In genomic region chr3:170623524-170623923, GRCh38 we compare ENCODE assay signal across 13 cellular contexts. TPM values are rescaled to one million over a fixed set of nuclear protein-coding genes. Genes with fewer than 3 reads are reported as not detected.
DNase-seq lines count a peak whose midpoint lies in the region; ATAC-seq and TF ChIP-seq lines count a peak whose summit lies in the region.
"Had no signal": no experiment of that assay in that cellular context is flagged by ENCODE, and none has a peak within 500 bp of the region (broad histone marks: within the 10 kb centered on the region; RNA-seq: fewer than 3 reads in every experiment).

No MANE protein-coding gene starts in this region.

- intact Hi-C loops in Right ventricle myocardium superior (cut with DNase I) (no loop called here), left ventricle myocardium inferior (cut with micrococcal nuclease) (no loop called here), body of pancreas (cut with DNase I) (no loop called here)

- peaks cover 11% of the 10 kb centered on the region for H3K27me3 Mint-ChIP-seq in glutamatergic neuron (ENCODE audit: unreplicated experiment)

- H3K9me3 Mint-ChIP-seq in glutamatergic neuron (ENCODE audit: unreplicated experiment): peaks cover 15% of the 10 kb centered on the region

- H3K79me1 ChIP-seq in mesenchymal stem cell (replicated peaks; ENCODE audit: low read length, poor library complexity, severe bottlenecking) (no peaks in the 10 kb centered on the region), trophoblast cell (ENCODE audit: low read length) (no peaks in the 10 kb centered on the region)

- peak; percentile 46 for ATAC-seq in Right ventricle myocardium superior (ENCODE audit: poor library complexity)
- no peak for ATAC-seq in body of pancreas
- ATAC-seq in HG03108 (IDR thresholded peaks at IDR 0.05; ENCODE audit: unreplicated experiment): no peak

- H2BK120ac ChIP-seq in mesenchymal stem cell (ENCODE audit: low read depth, low read length) (peak overlapping the region; percentile 27), trophoblast cell (ENCODE audit: insufficient read depth, low read length, poor library complexity) (no peak overlapping the region)

- DNase-seq in Right ventricle myocardium superior (no peak), left ventricle myocardium inferior (no peak), glutamatergic neuron (no peak), mesenchymal stem cell (no peak), trophoblast cell (no peak), body of pancreas (no peak), NCI-H510A (lab: John Stamatoyannopoulos, UW) (no peak)
- DNase-seq: CD8-positive, alpha-beta memory T cell; HFFc6 had no signal

- H3K4ac ChIP-seq in mesenchymal stem cell (ENCODE audit: low read depth in 1 of 2, low read length in 2 of 2): no peak overlapping the region
- no peak overlapping the region for H3K4ac ChIP-seq in trophoblast cell (ENCODE audit: low read depth, low read length)

- no peaks in the 10 kb centered on the region for H3K27me3 ChIP-seq in left ventricle myocardium inferior (ENCODE audit: low read depth)
- H3K27me3 ChIP-seq in mesenchymal stem cell (ENCODE audit: control insufficient read depth in 1 of 2, insufficient read depth in 1 of 2, low read length in 2 of 2): no peaks in the 10 kb centered on the region
- no peaks in the 10 kb centered on the region for H3K27me3 ChIP-seq in trophoblast cell (ENCODE audit: insufficient read depth, low read length)
- no peaks in the 10 kb centered on the region for H3K27me3 ChIP-seq in body of pancreas

- peaks cover 19% of the 10 kb centered on the region for H3K4me1 Mint-ChIP-seq in glutamatergic neuron (ENCODE audit: low read depth, unreplicated experiment)
- H3K4me1 Mint-ChIP-seq: CD8-positive, alpha-beta memory T cell; IgD-negative memory B cell had no signal

- H2AK5ac ChIP-seq in mesenchymal stem cell (ENCODE audit: low read length, severe bottlenecking) (no peak overlapping the region), trophoblast cell (ENCODE audit: low read length) (no peak overlapping the region)

- peak overlapping the region; percentile 90 for H3K27ac Mint-ChIP-seq in glutamatergic neuron (ENCODE audit: unreplicated experiment)
- H3K27ac Mint-ChIP-seq: CD8-positive, alpha-beta memory T cell; IgD-negative memory B cell had no signal

- no peak overlapping the region for H3K4me3 ChIP-seq in left ventricle myocardium inferior
- no peak overlapping the region for H3K4me3 ChIP-seq in mesenchymal stem cell (ENCODE audit: insufficient read depth in 1 of 2, low read depth in 1 of 2, low read length in 2 of 2)
- H3K4me3 ChIP-seq in trophoblast cell (ENCODE audit: low read depth, low read length): no peak overlapping the region
- H3K4me3 ChIP-seq in body of pancreas: no peak overlapping the region

- H3K4me1 ChIP-seq in left ventricle myocardium inferior (peaks cover 14% of the 10 kb centered on the region), mesenchymal stem cell (ENCODE audit: control insufficient read depth, insufficient read depth, low read depth, low read length) (peaks cover 3% of the 10 kb centered on the region), trophoblast cell (ENCODE audit: control insufficient read depth in 1 of 2, insufficient read depth in 2 of 2, low read length in 2 of 2) (peaks cover 3 to 11% of the 10 kb centered on the region in 2 experiments), body of pancreas (no peaks in the 10 kb centered on the region)

- no peak overlapping the region for H3K9ac ChIP-seq in mesenchymal stem cell (ENCODE audit: low read length)
- no peak overlapping the region for H3K9ac ChIP-seq in trophoblast cell (ENCODE audit: low read length)

- peak overlapping the region in 1 of 2 experiments; percentile 28 for H3K18ac ChIP-seq in mesenchymal stem cell (ENCODE audit: low read depth in 1 of 2, low read length in 2 of 2)
- no peak overlapping the region for H3K18ac ChIP-seq in trophoblast cell (ENCODE audit: low read length)

- H4K8ac ChIP-seq in mesenchymal stem cell (ENCODE audit: low read length) (peak overlapping the region; percentile 23), trophoblast cell (ENCODE audit: low read depth, low read length) (no peak overlapping the region)

- TF ChIP-seq CTCF in left ventricle myocardium inferior (IDR thresholded peaks at IDR 0.05; ENCODE audit: borderline replicate concordance) (no peak), glutamatergic neuron (IDR thresholded peaks at IDR 0.05; ENCODE audit: partially characterized antibody, unreplicated experiment) (no peak), body of pancreas (IDR thresholded peaks at IDR 0.05) (no peak)

- no peak overlapping the region for H3K4me3 Mint-ChIP-seq in glutamatergic neuron (ENCODE audit: unreplicated experiment)
- H3K4me3 Mint-ChIP-seq: CD8-positive, alpha-beta memory T cell; IgD-negative memory B cell had no signal

- H4K91ac ChIP-seq in mesenchymal stem cell (ENCODE audit: low read length) (peak overlapping the region; percentile 18), trophoblast cell (ENCODE audit: low read depth, low read length) (no peak overlapping the region)

- H3K79me2 ChIP-seq in trophoblast cell (ENCODE audit: control insufficient read depth, insufficient read depth, low read length, poor library complexity): no peaks in the 10 kb centered on the region

- H3K14ac ChIP-seq in mesenchymal stem cell (ENCODE audit: low read length in 2 of 2) (no peak overlapping the region), trophoblast cell (ENCODE audit: low read length) (no peak overlapping the region)

- H4K12ac ChIP-seq in trophoblast cell (ENCODE audit: low read depth, low read length): no peak overlapping the region

- H2AFZ ChIP-seq in mesenchymal stem cell (ENCODE audit: low read depth, low read length): no peak overlapping the region
- H2AFZ ChIP-seq in trophoblast cell (ENCODE audit: insufficient read depth, low read length, poor library complexity): no peak overlapping the region

- H2BK5ac ChIP-seq in mesenchymal stem cell (ENCODE audit: low read depth, low read length, poor library complexity, severe bottlenecking) (no peak overlapping the region), trophoblast cell (ENCODE audit: low read depth, low read length, poor library complexity) (no peak overlapping the region)

- H3K23ac ChIP-seq in mesenchymal stem cell (ENCODE audit: low read length in 2 of 2) (no peak overlapping the region), trophoblast cell (ENCODE audit: low read length) (peak overlapping the region; percentile 89)

- no peak overlapping the region for H2BK15ac ChIP-seq in mesenchymal stem cell (ENCODE audit: low read depth, poor library complexity, severe bottlenecking)

- 26% methylated on average over 1 of the region's 1 CpG for WGBS in mesenchymal stem cell
- no CpG with 5 or more reads among the region's 1 CpG for WGBS in trophoblast cell (ENCODE audit: extremely low coverage, insufficient coverage, insufficient read length)
- 0 to 77% methylated on average over 1 of the region's 1 CpG for WGBS in body of pancreas, 2 donors

- H3K36me3 ChIP-seq in left ventricle myocardium inferior (no peaks in the 10 kb centered on the region), mesenchymal stem cell (ENCODE audit: control insufficient read depth in 1 of 2, insufficient read depth in 2 of 2, low read depth in 1 of 2, low read length in 2 of 2) (no peaks in the 10 kb centered on the region), trophoblast cell (ENCODE audit: control insufficient read depth in 1 of 2, insufficient read depth in 2 of 2, low read length in 2 of 2) (no peaks in the 10 kb centered on the region), body of pancreas (replicated peaks in 1 of 2; ENCODE audit: insufficient read depth in 1 of 2, low read depth in 2 of 2) (no peaks in the 10 kb centered on the region)

- TF ChIP-seq POLR2A in body of pancreas (IDR thresholded peaks at IDR 0.05): no peak

- no peak overlapping the region for H2BK12ac ChIP-seq in mesenchymal stem cell (ENCODE audit: low read length in 2 of 2)
- H2BK12ac ChIP-seq in trophoblast cell (ENCODE audit: low read length): no peak overlapping the region

- no peaks in the 10 kb centered on the region for H3K9me3 ChIP-seq in left ventricle myocardium inferior (replicated peaks)
- no peaks in the 10 kb centered on the region for H3K9me3 ChIP-seq in mesenchymal stem cell (ENCODE audit: control insufficient read depth, low read length)
- H3K9me3 ChIP-seq in trophoblast cell (ENCODE audit: insufficient read depth, low read depth, low read length): peaks cover 4% of the 10 kb centered on the region
- H3K9me3 ChIP-seq in body of pancreas: no peaks in the 10 kb centered on the region

- H3K27ac ChIP-seq in left ventricle myocardium inferior (replicated peaks): no peak overlapping the region
- H3K27ac ChIP-seq in mesenchymal stem cell (ENCODE audit: low read length, poor library complexity, severe bottlenecking): no peak overlapping the region
- no peak overlapping the region for H3K27ac ChIP-seq in trophoblast cell (ENCODE audit: low read depth, low read length)
- H3K27ac ChIP-seq in body of pancreas: no peak overlapping the region
- H3K27ac ChIP-seq: 22Rv1 had no signal

- H3K4me2 ChIP-seq in mesenchymal stem cell (ENCODE audit: low read length, poor library complexity, severe bottlenecking) (no peak overlapping the region), trophoblast cell (ENCODE audit: low read length) (no peak overlapping the region)

- H3K36me3 Mint-ChIP-seq in glutamatergic neuron (ENCODE audit: unreplicated experiment): peaks cover 21% of the 10 kb centered on the region
- H3K36me3 Mint-ChIP-seq: CD8-positive, alpha-beta memory T cell; IgD-negative memory B cell had no signal

RNA-seq across cellular contexts. Expression of gene SLC7A14, which starts 37.6 kb away (rescaled TPM):
- total RNA-seq in Right ventricle myocardium superior: not detected
- not detected for total RNA-seq in left ventricle myocardium inferior
- total RNA-seq in glutamatergic neuron (ENCODE audit: unreplicated experiment): 6.2 TPM
- 0.94 TPM for polyA plus RNA-seq in mesenchymal stem cell (2013, experiment 1 of 2)
- 0.99 TPM for polyA plus RNA-seq in mesenchymal stem cell (2013, experiment 2 of 2)
- under 0.01 and 0.01 TPM in 2 replicates for polyA plus RNA-seq in trophoblast cell (2013)
- under 1 TPM in 1 of 2 donors, not detected in 1; 0.26 TPM for total RNA-seq in body of pancreas
- total RNA-seq: A673; CD8-positive, alpha-beta memory T cell had no signal
- polyA plus RNA-seq: CD8-positive, alpha-beta memory T cell; IgD-negative memory B cell had no signal
